Comparison of ENCODE assay signal across 10 cellular contexts in the genomic region with DNA sequence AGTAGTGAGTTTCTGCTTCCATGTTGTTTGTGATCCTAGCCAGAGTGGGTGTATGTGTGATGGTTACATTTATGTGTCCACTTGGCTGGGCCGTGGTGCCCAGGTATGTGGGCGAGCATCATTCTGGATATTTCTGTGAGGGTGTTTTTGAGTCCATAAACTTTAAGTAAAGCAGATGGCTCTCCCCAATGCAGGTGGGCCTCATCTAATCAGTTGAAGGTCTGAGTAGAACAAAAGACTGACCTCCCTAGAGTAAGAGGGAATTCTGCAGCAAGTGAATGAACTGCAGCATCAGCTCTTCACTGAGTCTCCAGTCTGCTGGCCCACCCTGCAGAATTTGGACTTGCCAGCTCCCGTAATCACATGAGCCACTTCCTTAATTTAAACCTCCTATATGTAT.
"Had no signal": no experiment of that assay in that cellular context is flagged by ENCODE, and none has a peak within 500 bp of the region (broad histone marks: within the 10 kb centered on the region; RNA-seq: fewer than 3 reads in every experiment).

No MANE protein-coding gene starts in this region.

- FAIRE-seq: H1, H54 had no signal

- ATAC-seq: GM23338, HCT116 had no signal

- H2AFZ ChIP-seq: GM23248, GM23338 had no signal

- H3K9ac ChIP-seq: GM23248 had no signal

- H3K4me2 ChIP-seq: GM23338 had no signal

- H3K27ac ChIP-seq: GM23248 had no signal

- H3K4me3 ChIP-seq: GM23248, GM23338 had no signal

- DNase-seq: GM23248, GOT3, H7, H9, HCEC 1CT, HFFc6 had no signal
